In genomic region chr19:55637534-55637933, GRCh38 we compare ENCODE assay signal across 3 cellular contexts.
TF ChIP-seq lines count a peak whose summit lies in the region.

No MANE protein-coding gene starts in this region.

TF ChIP-seq in SK-N-SH, 30 proteins besides CTCF, POLR2A, EP300 and RAD21:
- TF ChIP-seq FOXM1 (IDR thresholded peaks at IDR 0.05; ENCODE audit: low read depth) (no peak), TEAD4 (IDR thresholded peaks at IDR 0.05; ENCODE audit: borderline replicate concordance, insufficient read depth) (no peak), FOSL2 (IDR thresholded peaks at IDR 0.05; ENCODE audit: borderline replicate concordance, low read depth) (no peak), TAF1 (IDR thresholded peaks at IDR 0.05; ENCODE audit: borderline replicate concordance, low read depth, low read length) (no peak), SIN3A (IDR thresholded peaks at IDR 0.05; ENCODE audit: borderline replicate concordance, low read depth, low read length) (no peak), MEF2A (IDR thresholded peaks at IDR 0.05; ENCODE audit: borderline replicate concordance, low read depth) (no peak), JUND (IDR thresholded peaks at IDR 0.05) (no peak), POLR2AphosphoS5 (IDR thresholded peaks at IDR 0.05; ENCODE audit: low read depth, low read length) (no peak), RCOR1 (IDR thresholded peaks at IDR 0.05; ENCODE audit: low read length) (no peak), NFIC (IDR thresholded peaks at IDR 0.05; ENCODE audit: borderline replicate concordance) (no peak)
- TF ChIP-seq, protein P1, sequence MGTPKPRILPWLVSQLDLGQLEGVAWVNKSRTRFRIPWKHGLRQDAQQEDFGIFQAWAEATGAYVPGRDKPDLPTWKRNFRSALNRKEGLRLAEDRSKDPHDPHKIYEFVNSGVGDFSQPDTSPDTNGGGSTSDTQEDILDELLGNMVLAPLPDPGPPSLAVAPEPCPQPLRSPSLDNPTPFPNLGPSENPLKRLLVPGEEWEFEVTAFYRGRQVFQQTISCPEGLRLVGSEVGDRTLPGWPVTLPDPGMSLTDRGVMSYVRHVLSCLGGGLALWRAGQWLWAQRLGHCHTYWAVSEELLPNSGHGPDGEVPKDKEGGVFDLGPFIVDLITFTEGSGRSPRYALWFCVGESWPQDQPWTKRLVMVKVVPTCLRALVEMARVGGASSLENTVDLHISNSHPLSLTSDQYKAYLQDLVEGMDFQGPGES (IDR thresholded peaks at IDR 0.05; ENCODE audit: low read depth, low read length): no peak
- TF ChIP-seq, protein P2, sequence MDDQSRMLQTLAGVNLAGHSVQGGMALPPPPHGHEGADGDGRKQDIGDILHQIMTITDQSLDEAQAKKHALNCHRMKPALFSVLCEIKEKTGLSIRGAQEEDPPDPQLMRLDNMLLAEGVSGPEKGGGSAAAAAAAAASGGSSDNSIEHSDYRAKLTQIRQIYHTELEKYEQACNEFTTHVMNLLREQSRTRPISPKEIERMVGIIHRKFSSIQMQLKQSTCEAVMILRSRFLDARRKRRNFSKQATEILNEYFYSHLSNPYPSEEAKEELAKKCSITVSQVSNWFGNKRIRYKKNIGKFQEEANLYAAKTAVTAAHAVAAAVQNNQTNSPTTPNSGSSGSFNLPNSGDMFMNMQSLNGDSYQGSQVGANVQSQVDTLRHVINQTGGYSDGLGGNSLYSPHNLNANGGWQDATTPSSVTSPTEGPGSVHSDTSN (IDR thresholded peaks at IDR 0.05): no peak

TF ChIP-seq in SK-N-SH treated with all-trans-retinoic acid at 6 μM for 48 hours, 23 proteins besides CTCF, POLR2A, EP300 and RAD21:
- no peak for TF ChIP-seq ZNF565 (CRISPR knock-in tag; conservative IDR thresholded peaks at IDR 0.05; ENCODE audit: low read depth)
- TF ChIP-seq PPARA (CRISPR knock-in tag; IDR thresholded peaks at IDR 0.05; ENCODE audit: borderline replicate concordance): no peak
- TF ChIP-seq ZNF8 (CRISPR knock-in tag; IDR thresholded peaks at IDR 0.05): no peak
- no peak for TF ChIP-seq CSDC2 (CRISPR knock-in tag; IDR thresholded peaks at IDR 0.05)
- TF ChIP-seq GLIS3 (CRISPR knock-in tag; IDR thresholded peaks at IDR 0.05): no peak
- no peak for TF ChIP-seq ARNTL (CRISPR knock-in tag; IDR thresholded peaks at IDR 0.05; ENCODE audit: borderline replicate concordance, low read depth)
- no peak for TF ChIP-seq TOX (CRISPR knock-in tag; IDR thresholded peaks at IDR 0.05; ENCODE audit: borderline replicate concordance)
- TF ChIP-seq TCF4 (CRISPR knock-in tag; IDR thresholded peaks at IDR 0.05; ENCODE audit: borderline replicate concordance): no peak
- TF ChIP-seq, protein P3, sequence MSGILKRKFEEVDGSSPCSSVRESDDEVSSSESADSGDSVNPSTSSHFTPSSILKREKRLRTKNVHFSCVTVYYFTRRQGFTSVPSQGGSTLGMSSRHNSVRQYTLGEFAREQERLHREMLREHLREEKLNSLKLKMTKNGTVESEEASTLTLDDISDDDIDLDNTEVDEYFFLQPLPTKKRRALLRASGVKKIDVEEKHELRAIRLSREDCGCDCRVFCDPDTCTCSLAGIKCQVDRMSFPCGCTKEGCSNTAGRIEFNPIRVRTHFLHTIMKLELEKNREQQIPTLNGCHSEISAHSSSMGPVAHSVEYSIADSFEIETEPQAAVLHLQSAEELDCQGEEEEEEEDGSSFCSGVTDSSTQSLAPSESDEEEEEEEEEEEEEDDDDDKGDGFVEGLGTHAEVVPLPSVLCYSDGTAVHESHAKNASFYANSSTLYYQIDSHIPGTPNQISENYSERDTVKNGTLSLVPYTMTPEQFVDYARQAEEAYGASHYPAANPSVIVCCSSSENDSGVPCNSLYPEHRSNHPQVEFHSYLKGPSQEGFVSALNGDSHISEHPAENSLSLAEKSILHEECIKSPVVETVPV (CRISPR knock-in tag; IDR thresholded peaks at IDR 0.05): no peak
- TF ChIP-seq ISL1 (CRISPR knock-in tag; IDR thresholded peaks at IDR 0.05): no peak
- TF ChIP-seq RARB (CRISPR knock-in tag; IDR thresholded peaks at IDR 0.05): no peak
- no peak for TF ChIP-seq ZNF70 (CRISPR knock-in tag; IDR thresholded peaks at IDR 0.05)
- no peak for TF ChIP-seq TSHZ2 (CRISPR knock-in tag; IDR thresholded peaks at IDR 0.05)
- no peak for TF ChIP-seq BACH2 (CRISPR knock-in tag; IDR thresholded peaks at IDR 0.05; ENCODE audit: borderline replicate concordance)
TF ChIP-seq in SK-N-SH treated with all-trans-retinoic acid at 6 μM for 48 hours: peak in this region for 0.

TF ChIP-seq in GM23338, 12 proteins besides CTCF, POLR2A, EP300 and RAD21:
- no peak for TF ChIP-seq POLR2AphosphoS5 (IDR thresholded peaks at IDR 0.05; ENCODE audit: low read depth)
- TF ChIP-seq JUNB (IDR thresholded peaks at IDR 0.05; ENCODE audit: unreplicated experiment): no peak
- TF ChIP-seq EZH2 (IDR thresholded peaks at IDR 0.05; ENCODE audit: low read depth, unreplicated experiment): no peak
- no peak for TF ChIP-seq ZNF114 (CRISPR knock-in tag; IDR thresholded peaks at IDR 0.05)
- TF ChIP-seq, protein P4, sequence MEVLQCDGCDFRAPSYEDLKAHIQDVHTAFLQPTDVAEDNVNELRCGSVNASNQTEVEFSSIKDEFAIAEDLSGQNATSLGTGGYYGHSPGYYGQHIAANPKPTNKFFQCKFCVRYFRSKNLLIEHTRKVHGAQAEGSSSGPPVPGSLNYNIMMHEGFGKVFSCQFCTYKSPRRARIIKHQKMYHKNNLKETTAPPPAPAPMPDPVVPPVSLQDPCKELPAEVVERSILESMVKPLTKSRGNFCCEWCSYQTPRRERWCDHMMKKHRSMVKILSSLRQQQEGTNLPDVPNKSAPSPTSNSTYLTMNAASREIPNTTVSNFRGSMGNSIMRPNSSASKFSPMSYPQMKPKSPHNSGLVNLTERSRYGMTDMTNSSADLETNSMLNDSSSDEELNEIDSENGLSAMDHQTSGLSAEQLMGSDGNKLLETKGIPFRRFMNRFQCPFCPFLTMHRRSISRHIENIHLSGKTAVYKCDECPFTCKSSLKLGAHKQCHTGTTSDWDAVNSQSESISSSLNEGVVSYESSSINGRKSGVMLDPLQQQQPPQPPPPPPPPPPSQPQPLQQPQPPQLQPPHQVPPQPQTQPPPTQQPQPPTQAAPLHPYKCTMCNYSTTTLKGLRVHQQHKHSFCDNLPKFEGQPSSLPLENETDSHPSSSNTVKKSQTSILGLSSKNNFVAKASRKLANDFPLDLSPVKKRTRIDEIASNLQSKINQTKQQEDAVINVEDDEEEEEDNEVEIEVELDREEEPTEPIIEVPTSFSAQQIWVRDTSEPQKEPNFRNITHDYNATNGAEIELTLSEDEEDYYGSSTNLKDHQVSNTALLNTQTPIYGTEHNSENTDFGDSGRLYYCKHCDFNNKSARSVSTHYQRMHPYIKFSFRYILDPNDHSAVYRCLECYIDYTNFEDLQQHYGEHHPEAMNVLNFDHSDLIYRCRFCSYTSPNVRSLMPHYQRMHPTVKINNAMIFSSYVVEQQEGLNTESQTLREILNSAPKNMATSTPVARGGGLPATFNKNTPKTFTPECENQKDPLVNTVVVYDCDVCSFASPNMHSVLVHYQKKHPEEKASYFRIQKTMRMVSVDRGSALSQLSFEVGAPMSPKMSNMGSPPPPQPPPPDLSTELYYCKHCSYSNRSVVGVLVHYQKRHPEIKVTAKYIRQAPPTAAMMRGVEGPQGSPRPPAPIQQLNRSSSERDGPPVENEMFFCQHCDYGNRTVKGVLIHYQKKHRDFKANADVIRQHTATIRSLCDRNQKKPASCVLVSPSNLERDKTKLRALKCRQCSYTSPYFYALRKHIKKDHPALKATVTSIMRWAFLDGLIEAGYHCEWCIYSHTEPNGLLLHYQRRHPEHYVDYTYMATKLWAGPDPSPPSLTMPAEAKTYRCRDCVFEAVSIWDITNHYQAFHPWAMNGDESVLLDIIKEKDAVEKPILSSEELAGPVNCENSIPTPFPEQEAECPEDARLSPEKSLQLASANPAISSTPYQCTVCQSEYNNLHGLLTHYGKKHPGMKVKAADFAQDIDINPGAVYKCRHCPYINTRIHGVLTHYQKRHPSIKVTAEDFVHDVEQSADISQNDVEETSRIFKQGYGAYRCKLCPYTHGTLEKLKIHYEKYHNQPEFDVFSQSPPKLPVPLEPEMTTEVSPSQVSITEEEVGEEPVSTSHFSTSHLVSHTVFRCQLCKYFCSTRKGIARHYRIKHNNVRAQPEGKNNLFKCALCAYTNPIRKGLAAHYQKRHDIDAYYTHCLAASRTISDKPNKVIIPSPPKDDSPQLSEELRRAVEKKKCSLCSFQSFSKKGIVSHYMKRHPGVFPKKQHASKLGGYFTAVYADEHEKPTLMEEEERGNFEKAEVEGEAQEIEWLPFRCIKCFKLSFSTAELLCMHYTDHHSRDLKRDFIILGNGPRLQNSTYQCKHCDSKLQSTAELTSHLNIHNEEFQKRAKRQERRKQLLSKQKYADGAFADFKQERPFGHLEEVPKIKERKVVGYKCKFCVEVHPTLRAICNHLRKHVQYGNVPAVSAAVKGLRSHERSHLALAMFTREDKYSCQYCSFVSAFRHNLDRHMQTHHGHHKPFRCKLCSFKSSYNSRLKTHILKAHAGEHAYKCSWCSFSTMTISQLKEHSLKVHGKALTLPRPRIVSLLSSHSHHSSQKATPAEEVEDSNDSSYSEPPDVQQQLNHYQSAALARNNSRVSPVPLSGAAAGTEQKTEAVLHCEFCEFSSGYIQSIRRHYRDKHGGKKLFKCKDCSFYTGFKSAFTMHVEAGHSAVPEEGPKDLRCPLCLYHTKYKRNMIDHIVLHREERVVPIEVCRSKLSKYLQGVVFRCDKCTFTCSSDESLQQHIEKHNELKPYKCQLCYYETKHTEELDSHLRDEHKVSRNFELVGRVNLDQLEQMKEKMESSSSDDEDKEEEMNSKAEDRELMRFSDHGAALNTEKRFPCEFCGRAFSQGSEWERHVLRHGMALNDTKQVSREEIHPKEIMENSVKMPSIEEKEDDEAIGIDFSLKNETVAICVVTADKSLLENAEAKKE (CRISPR knock-in tag; IDR thresholded peaks at IDR 0.05): no peak
- TF ChIP-seq CREB1 (CRISPR knock-in tag; IDR thresholded peaks at IDR 0.05; ENCODE audit: low read depth): no peak
- TF ChIP-seq STAT1 (IDR thresholded peaks at IDR 0.05; ENCODE audit: unreplicated experiment): no peak
- TF ChIP-seq ZNF331 (CRISPR knock-in tag; IDR thresholded peaks at IDR 0.05; ENCODE audit: low read depth): no peak
- no peak for TF ChIP-seq EZH2phosphoT487 (IDR thresholded peaks at IDR 0.05; ENCODE audit: unreplicated experiment)
- TF ChIP-seq NANOG (IDR thresholded peaks at IDR 0.05; ENCODE audit: borderline replicate concordance): no peak
- TF ChIP-seq, protein P5, sequence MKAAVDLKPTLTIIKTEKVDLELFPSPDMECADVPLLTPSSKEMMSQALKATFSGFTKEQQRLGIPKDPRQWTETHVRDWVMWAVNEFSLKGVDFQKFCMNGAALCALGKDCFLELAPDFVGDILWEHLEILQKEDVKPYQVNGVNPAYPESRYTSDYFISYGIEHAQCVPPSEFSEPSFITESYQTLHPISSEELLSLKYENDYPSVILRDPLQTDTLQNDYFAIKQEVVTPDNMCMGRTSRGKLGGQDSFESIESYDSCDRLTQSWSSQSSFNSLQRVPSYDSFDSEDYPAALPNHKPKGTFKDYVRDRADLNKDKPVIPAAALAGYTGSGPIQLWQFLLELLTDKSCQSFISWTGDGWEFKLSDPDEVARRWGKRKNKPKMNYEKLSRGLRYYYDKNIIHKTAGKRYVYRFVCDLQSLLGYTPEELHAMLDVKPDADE (IDR thresholded peaks at IDR 0.05): no peak
- TF ChIP-seq, protein P6, sequence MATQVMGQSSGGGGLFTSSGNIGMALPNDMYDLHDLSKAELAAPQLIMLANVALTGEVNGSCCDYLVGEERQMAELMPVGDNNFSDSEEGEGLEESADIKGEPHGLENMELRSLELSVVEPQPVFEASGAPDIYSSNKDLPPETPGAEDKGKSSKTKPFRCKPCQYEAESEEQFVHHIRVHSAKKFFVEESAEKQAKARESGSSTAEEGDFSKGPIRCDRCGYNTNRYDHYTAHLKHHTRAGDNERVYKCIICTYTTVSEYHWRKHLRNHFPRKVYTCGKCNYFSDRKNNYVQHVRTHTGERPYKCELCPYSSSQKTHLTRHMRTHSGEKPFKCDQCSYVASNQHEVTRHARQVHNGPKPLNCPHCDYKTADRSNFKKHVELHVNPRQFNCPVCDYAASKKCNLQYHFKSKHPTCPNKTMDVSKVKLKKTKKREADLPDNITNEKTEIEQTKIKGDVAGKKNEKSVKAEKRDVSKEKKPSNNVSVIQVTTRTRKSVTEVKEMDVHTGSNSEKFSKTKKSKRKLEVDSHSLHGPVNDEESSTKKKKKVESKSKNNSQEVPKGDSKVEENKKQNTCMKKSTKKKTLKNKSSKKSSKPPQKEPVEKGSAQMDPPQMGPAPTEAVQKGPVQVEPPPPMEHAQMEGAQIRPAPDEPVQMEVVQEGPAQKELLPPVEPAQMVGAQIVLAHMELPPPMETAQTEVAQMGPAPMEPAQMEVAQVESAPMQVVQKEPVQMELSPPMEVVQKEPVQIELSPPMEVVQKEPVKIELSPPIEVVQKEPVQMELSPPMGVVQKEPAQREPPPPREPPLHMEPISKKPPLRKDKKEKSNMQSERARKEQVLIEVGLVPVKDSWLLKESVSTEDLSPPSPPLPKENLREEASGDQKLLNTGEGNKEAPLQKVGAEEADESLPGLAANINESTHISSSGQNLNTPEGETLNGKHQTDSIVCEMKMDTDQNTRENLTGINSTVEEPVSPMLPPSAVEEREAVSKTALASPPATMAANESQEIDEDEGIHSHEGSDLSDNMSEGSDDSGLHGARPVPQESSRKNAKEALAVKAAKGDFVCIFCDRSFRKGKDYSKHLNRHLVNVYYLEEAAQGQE (IDR thresholded peaks at IDR 0.05; ENCODE audit: unreplicated experiment): no peak
